In genomic region chr5:7087719-7088297, GRCh38 we compare ENCODE assay signal across 21 cellular contexts.
"Had no signal": no experiment of that assay in that cellular context is flagged by ENCODE, and none has a peak within 500 bp of the region (broad histone marks: within the 10 kb centered on the region; RNA-seq: fewer than 3 reads in every experiment).

No MANE protein-coding gene starts in this region.

- H3K4me3 ChIP-seq: colonic mucosa, hepatocyte, left lung, right atrium auricular region, tibial nerve, uterus had no signal

- H3K9me3 Mint-ChIP-seq: activated naive CD8-positive, alpha-beta T cell treated with anti-CD3 and anti-CD28 coated beads, Interleukin-2, amount 50 U/mL, for 24 hours; activated T-helper 17 cell treated with anti-CD3 and anti-CD28 coated beads, Interleukin-2, amount 50 U/mL, for 72 hours; central memory CD8-positive, alpha-beta T cell had no signal

- H3K36me3 Mint-ChIP-seq: activated naive CD4-positive, alpha-beta T cell treated with anti-CD3 and anti-CD28 coated beads, Interleukin-2, amount 10 ng/mL, durations not matched to agents 7 days and 5 days had no signal

- H3K9me3 ChIP-seq: colonic mucosa, tibial nerve, uterus had no signal

- H3K4me2 ChIP-seq: hepatocyte had no signal

- H3K27ac ChIP-seq: brain microvascular endothelial cell, colonic mucosa, foreskin keratinocyte, hepatocyte, left lung, right atrium auricular region, tibial nerve, uterus had no signal

- H3K27me3 ChIP-seq: brain microvascular endothelial cell, colonic mucosa, foreskin keratinocyte, hepatocyte, left lung, right atrium auricular region, tibial nerve, uterus had no signal

- H3K4me1 Mint-ChIP-seq: activated CD4-positive, alpha-beta T cell treated with anti-CD3 and anti-CD28 coated beads for 36 hours; activated naive CD4-positive, alpha-beta T cell treated with anti-CD3 and anti-CD28 coated beads, Interleukin-2, amount 10 ng/mL, durations not matched to agents 7 days and 5 days; activated naive CD8-positive, alpha-beta T cell treated with anti-CD3 and anti-CD28 coated beads, Interleukin-2, amount 50 U/mL, for 24 hours; activated T-helper 17 cell treated with anti-CD3 and anti-CD28 coated beads, Interleukin-2, amount 50 U/mL, for 72 hours; central memory CD8-positive, alpha-beta T cell had no signal

- H2AFZ ChIP-seq: hepatocyte had no signal

- H3K4me3 Mint-ChIP-seq: activated CD4-positive, alpha-beta T cell treated with anti-CD3 and anti-CD28 coated beads for 36 hours; activated naive CD4-positive, alpha-beta T cell treated with anti-CD3 and anti-CD28 coated beads, Interleukin-2, amount 10 ng/mL, durations not matched to agents 7 days and 5 days; activated naive CD8-positive, alpha-beta T cell treated with anti-CD3 and anti-CD28 coated beads, Interleukin-2, amount 50 U/mL, for 24 hours; activated T-helper 17 cell treated with anti-CD3 and anti-CD28 coated beads, Interleukin-2, amount 50 U/mL, for 72 hours; central memory CD8-positive, alpha-beta T cell; nephron progenitor cell had no signal

- H3K27me3 Mint-ChIP-seq: activated naive CD4-positive, alpha-beta T cell treated with anti-CD3 and anti-CD28 coated beads, Interleukin-2, amount 10 ng/mL, durations not matched to agents 7 days and 5 days; activated naive CD8-positive, alpha-beta T cell treated with anti-CD3 and anti-CD28 coated beads, Interleukin-2, amount 50 U/mL, for 24 hours; central memory CD8-positive, alpha-beta T cell had no signal

- H3K36me3 ChIP-seq: brain microvascular endothelial cell, colonic mucosa, left lung, right atrium auricular region, tibial nerve, uterus had no signal

- H3K4me1 ChIP-seq: colonic mucosa, foreskin keratinocyte, left lung, right atrium auricular region, tibial nerve, uterus had no signal

- DNase-seq: activated CD4-positive, alpha-beta T cell treated with anti-CD3 and anti-CD28 coated beads for 36 hours; activated CD4-positive, alpha-beta T cell treated with anti-CD3 and anti-CD28 coated beads, Interleukin-2, amount 50 U/mL, for 48 hours; activated naive CD4-positive, alpha-beta T cell treated with anti-CD3 and anti-CD28 coated beads, Interleukin-2, amount 10 ng/mL, durations not matched to agents 7 days and 5 days; activated naive CD8-positive, alpha-beta T cell treated with anti-CD3 and anti-CD28 coated beads, Interleukin-2, amount 50 U/mL, for 24 hours; activated T-cell treated with anti-CD3 and anti-CD28 coated beads for 4 hours; anterior cingulate cortex; brain microvascular endothelial cell; colonic mucosa; foreskin keratinocyte; islet precursor cell; left lung; midbrain; nephron progenitor cell; stimulated activated naive CD8-positive, alpha-beta T cell treated with anti-CD3 and anti-CD28 coated beads, Interleukin-15, Interleukin-2, amounts not matched to agents 100 U/mL and 50 U/mL, for 24 hours; substantia nigra; uterus had no signal

- H3K79me2 ChIP-seq: hepatocyte had no signal

- ATAC-seq: activated CD4-positive, alpha-beta T cell treated with anti-CD3 and anti-CD28 coated beads for 36 hours; activated naive CD8-positive, alpha-beta T cell treated with anti-CD3 and anti-CD28 coated beads, Interleukin-2, amount 50 U/mL, for 24 hours; activated T-helper 17 cell treated with anti-CD3 and anti-CD28 coated beads, Interleukin-2, amount 50 U/mL, for 72 hours; foreskin keratinocyte; left lung; stimulated activated naive CD8-positive, alpha-beta T cell treated with anti-CD3 and anti-CD28 coated beads, Interleukin-15, Interleukin-2, amounts not matched to agents 100 U/mL and 50 U/mL, for 24 hours had no signal

- H3K27ac Mint-ChIP-seq: activated CD4-positive, alpha-beta T cell treated with anti-CD3 and anti-CD28 coated beads for 36 hours; activated naive CD4-positive, alpha-beta T cell treated with anti-CD3 and anti-CD28 coated beads, Interleukin-2, amount 10 ng/mL, durations not matched to agents 7 days and 5 days; activated naive CD8-positive, alpha-beta T cell treated with anti-CD3 and anti-CD28 coated beads, Interleukin-2, amount 50 U/mL, for 24 hours; activated T-helper 17 cell treated with anti-CD3 and anti-CD28 coated beads, Interleukin-2, amount 50 U/mL, for 72 hours; nephron progenitor cell had no signal
